In the genomic region with DNA sequence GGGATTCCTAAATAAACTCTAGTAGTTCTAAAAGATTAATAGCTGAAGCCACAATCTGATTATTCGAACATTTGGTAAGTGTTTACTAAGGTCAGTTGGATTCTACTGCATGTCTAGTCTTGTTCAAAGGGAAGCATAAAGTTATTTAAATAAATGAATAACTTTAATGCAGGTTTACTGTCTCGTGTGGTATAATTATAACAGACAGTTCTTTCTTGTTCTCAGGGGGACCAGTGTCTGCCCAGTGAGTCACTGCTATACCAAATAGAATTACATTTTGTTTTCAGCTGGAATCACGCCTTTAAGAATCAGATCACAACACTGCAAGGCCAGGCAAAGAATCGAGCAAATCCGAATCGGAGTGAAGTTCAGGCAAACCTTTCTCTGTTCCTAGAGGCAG, we compare ENCODE assay signal across 18 cellular contexts. TPM values are rescaled to one million over a fixed set of nuclear protein-coding genes. Genes with fewer than 3 reads are reported as not detected.
DNase-seq lines count a peak whose midpoint lies in the region; ATAC-seq, FAIRE-seq and TF ChIP-seq lines count a peak whose summit lies in the region.
"Had no signal": no experiment of that assay in that cellular context is flagged by ENCODE, and none has a peak within 500 bp of the region (broad histone marks: within the 10 kb centered on the region; RNA-seq: fewer than 3 reads in every experiment).

No MANE protein-coding gene starts in this region.

- H3K36me3 ChIP-seq in breast epithelium (no peaks in the 10 kb centered on the region), GM12878 (ENCODE audit: control insufficient read depth in 2 of 2, insufficient read depth in 2 of 2, low read length in 1 of 2) (peaks cover 3 to 32% of the 10 kb centered on the region in 2 experiments), urinary bladder (ENCODE audit: insufficient read depth) (no peaks in the 10 kb centered on the region)

- no peak overlapping the region for H3K9ac ChIP-seq in GM12878 (ENCODE audit: control insufficient read depth, insufficient read depth, low read length)

- no peaks in the 10 kb centered on the region for H3K9me3 ChIP-seq in breast epithelium
- H3K9me3 ChIP-seq in GM12878 (replicated peaks; ENCODE audit: control insufficient read depth, insufficient read depth, low read length), result no peaks in the 10 kb centered on the region

- POLR2A ChIA-PET in MCF 10A (lab: Yijun Ruan, JAX) (interaction anchor here (0.6 to 6.2 kb wide), 10 partner anchors 10 to 329 kb away, joined by 3 to 59 read pairs (median 4); a partner anchor contains a TSS), GM12878 (lab: Charles Lee) (interaction anchor here (1.0 kb wide), 1 partner anchor 28 kb away, joined by 4 read pairs; no protein-coding TSS in a partner anchor)

- H3K4me3 Mint-ChIP-seq in MCF 10A (ENCODE audit: unreplicated experiment), result no peak overlapping the region
- H3K4me3 Mint-ChIP-seq: CD4-positive, alpha-beta T cell; HFFc6 had no signal

- in situ Hi-C loops in GM12878 (cut with MboI), result no loop called here

- intact Hi-C loops in MCF 10A (cut with micrococcal nuclease), result no loop called here
- intact Hi-C loops in breast epithelium (cut with DNase I; ENCODE audit: low total_unique reads), result no loop called here
- intact Hi-C loops in GM12878 (cut with micrococcal nuclease; ENCODE audit: unreplicated experiment), result no loop called here

- FAIRE-seq in GM12878 (lab: Jason Lieb, UNC), result no peak
- no peak for FAIRE-seq in HTR-8/SVneo (lab: Jason Lieb, UNC)
- FAIRE-seq: K562 had no signal

- peaks cover 48% of the 10 kb centered on the region for H3K36me3 Mint-ChIP-seq in MCF 10A (ENCODE audit: insufficient read depth, unreplicated experiment)

- SMC1A ChIA-PET in GM12878 (lab: Charles Lee; ENCODE audit: uncharacterized antibody, unreplicated experiment), result interaction anchor here (1.0 to 2.6 kb wide), 5 partner anchors 9 to 117 kb away, joined by 3 to 22 read pairs (median 3); no protein-coding TSS in a partner anchor

- TF ChIP-seq POLR2A in breast epithelium (IDR thresholded peaks at IDR 0.05) (no peak), GM12878 (IDR thresholded peaks at IDR 0.05; ENCODE audit: low read depth, low read length) (no peak)

- TF ChIP-seq CTCF in MCF 10A (IDR thresholded peaks at IDR 0.05; ENCODE audit: unreplicated experiment) (no peak), breast epithelium (IDR thresholded peaks at IDR 0.05) (no peak), GM12878 (IDR thresholded peaks at IDR 0.05 in 2 of 3, conservative IDR thresholded peaks at IDR 0.05 in 1 of 3; ENCODE audit: control insufficient read depth in 2 of 3, extremely low read depth in 1 of 3, insufficient read depth in 1 of 3, low read depth in 3 of 3, low read length in 3 of 3) (no peak)

- H3K9me3 Mint-ChIP-seq in MCF 10A (ENCODE audit: unreplicated experiment), result no peaks in the 10 kb centered on the region
- H3K9me3 Mint-ChIP-seq: CD4-positive, alpha-beta T cell; HFFc6 had no signal

- DNase-seq in MCF 10A (ENCODE audit: unreplicated experiment) (no peak), breast epithelium (ENCODE audit: low spot score in 2 of 2) (no peak), GM12878 (ENCODE audit: low read depth, low spot score) (no peak), globus pallidus (ENCODE audit: low spot score) (peak; percentile 18), HTR-8/SVneo (ENCODE audit: insufficient read length, low spot score) (no peak)
- DNase-seq in stimulated activated CD8-positive, alpha-beta memory T cell treated with anti-CD3 and anti-CD28 coated beads, Interleukin-4, amount 100 ng/mL, for 48 hours, result no peak
- DNase-seq: 8988T; Calu3; CD4-positive, alpha-beta T cell; H7; HFFc6; NCI-H1694 treated with DMSO at 0.1 percent for 48 hours; NCI-H82; OCI-M1; SHP77 treated with DMSO at 0.1 percent for 48 hours had no signal

- RAD21 ChIA-PET in GM12878 (lab: Charles Lee; ENCODE audit: unreplicated experiment), result no interaction called here

- no peaks in the 10 kb centered on the region for H3K4me1 ChIP-seq in breast epithelium
- no peaks in the 10 kb centered on the region for H3K4me1 ChIP-seq in GM12878 (ENCODE audit: control insufficient read depth, insufficient read depth, low read length)
- H3K4me1 ChIP-seq in urinary bladder (ENCODE audit: insufficient read depth), result no peaks in the 10 kb centered on the region

- H3K4me3 ChIP-seq in breast epithelium (no peak overlapping the region), GM12878 (no peak overlapping the region), urinary bladder (ENCODE audit: low read depth, low read length) (no peak overlapping the region)
- H3K4me3 ChIP-seq: K562 had no signal

- WGBS in GM12878 (ENCODE audit: insufficient coverage, insufficient replicate concordance, low lambda C conversion rate, missing lambda C conversion rate), result 95% methylated on average over 6 of the region's 6 CpGs
- WGBS in urinary bladder, result 83% methylated on average over 6 of the region's 6 CpGs

- no TSS peak for BruUV-seq in MCF 10A (replicated peaks; lab: Mats Ljungman, UMichigan)
- TSS peak; percentile 4 for BruUV-seq in GM12878 (replicated peaks; lab: Mats Ljungman, UMichigan)

- H3K27ac ChIP-seq in breast epithelium (no peak overlapping the region), GM12878 (ENCODE audit: control insufficient read depth, insufficient read depth) (no peak overlapping the region), urinary bladder (ENCODE audit: low read depth) (peak overlapping the region; percentile 18)

- no peaks in the 10 kb centered on the region for H3K27me3 Mint-ChIP-seq in MCF 10A (ENCODE audit: insufficient read depth, unreplicated experiment)
- H3K27me3 Mint-ChIP-seq: CD4-positive, alpha-beta T cell had no signal

- TF ChIP-seq RAD21 in GM12878 (IDR thresholded peaks at IDR 0.05; ENCODE audit: insufficient read depth, low read depth, low read length), result no peak

- no peak overlapping the region for H2AFZ ChIP-seq in GM12878 (ENCODE audit: control insufficient read depth, low read depth, low read length)

- no peak for TF ChIP-seq EP300 in GM12878 (IDR thresholded peaks at IDR 0.05; ENCODE audit: borderline replicate concordance in 1 of 2, control insufficient read depth in 1 of 2, low read depth in 2 of 2, low read length in 2 of 2)

- H3K27me3 ChIP-seq in breast epithelium (no peaks in the 10 kb centered on the region), GM12878 (replicated peaks in 1 of 2; ENCODE audit: control insufficient read depth in 2 of 2, insufficient read depth in 2 of 2, low read length in 1 of 2) (no peaks in the 10 kb centered on the region)

- peak overlapping the region; percentile 80 for H3K27ac Mint-ChIP-seq in MCF 10A (ENCODE audit: low read depth, unreplicated experiment)
- H3K27ac Mint-ChIP-seq: CD4-positive, alpha-beta T cell; HFFc6 had no signal

- H3K4me1 Mint-ChIP-seq in MCF 10A (ENCODE audit: insufficient read depth, unreplicated experiment), result peaks cover 35% of the 10 kb centered on the region

- peaks cover 2% of the 10 kb centered on the region; the same call in 1 of the 2 replicates for H3K79me2 ChIP-seq in GM12878 (ENCODE audit: control insufficient read depth, insufficient read depth, low read length)

- CTCF ChIA-PET in MCF 10A (lab: Yijun Ruan, JAX), result interaction anchor here (0.7 to 1.5 kb wide), 5 partner anchors 12 to 555 kb away, joined by 3 to 5 read pairs (median 3); no protein-coding TSS in a partner anchor
- CTCF ChIA-PET in GM12878 (lab: Yijun Ruan, JAX), result interaction anchor here (1.2 kb wide), 1 partner anchor 47 kb away, joined by 3 read pairs; no protein-coding TSS in a partner anchor

- no peak overlapping the region for H3K4me2 ChIP-seq in GM12878 (ENCODE audit: control insufficient read depth, insufficient read depth)

- no peak for ATAC-seq in GM12878
- ATAC-seq in HG03175 (IDR thresholded peaks at IDR 0.05; ENCODE audit: unreplicated experiment), result no peak
- ATAC-seq: K562 had no signal

- H4K20me1 ChIP-seq in GM12878 (ENCODE audit: control insufficient read depth, insufficient read depth), result no peaks in the 10 kb centered on the region

TF ChIP-seq in GM12878, 131 proteins besides CTCF, POLR2A, EP300 and RAD21 (continues in another document):
- TF ChIP-seq MYC (IDR thresholded peaks at IDR 0.05; ENCODE audit: insufficient read depth, insufficient read length, insufficient replicate concordance, low read length, severe bottlenecking) (no peak), PAX8 (IDR thresholded peaks at IDR 0.05) (no peak), HDAC2 (IDR thresholded peaks at IDR 0.05) (no peak), IKZF2 (IDR thresholded peaks at IDR 0.05) (no peak), TCF7 (IDR thresholded peaks at IDR 0.05; ENCODE audit: borderline replicate concordance) (no peak), BACH1 (IDR thresholded peaks at IDR 0.05; ENCODE audit: borderline replicate concordance) (no peak), ZNF622 (IDR thresholded peaks at IDR 0.05) (no peak), EZH2 (IDR thresholded peaks at IDR 0.05; ENCODE audit: borderline replicate concordance, control insufficient read depth, low read depth, low read length) (no peak)

RNA-seq across cellular contexts. Expression of a gene that starts 45.1 kb away (rescaled TPM):
- total RNA-seq in MCF 10A (2022), result 101 and 107 TPM in 2 replicates
- 10 to 100 TPM; 34.6 to 46.5 (median 43.3) TPM for total RNA-seq in breast epithelium
- total RNA-seq in GM12878 (2013; cell fraction: nucleolus; rRNA removed), result 105 and 123 TPM in 2 replicates
- total RNA-seq in GM12878 (2014; rRNA removed), result 19.0 and 20.6 TPM in 2 replicates
- total RNA-seq in GM12878 (2014; rRNA removed; fragmentation: Illumina TruSeq; extraction: Trizol), result 25.2 and 28.1 TPM in 2 replicates
- 63.9 and 65.4 TPM in 2 replicates for total RNA-seq in GM12878 (2021)
- polyA plus RNA-seq in GM12878 (2011; ENCODE audit: low read depth), result 20.9 TPM
- 55.4 and 60.0 TPM in 2 replicates for polyA plus RNA-seq in GM12878 (2011; rRNA removed)
- 46.6 and 47.8 TPM in 2 replicates for polyA plus RNA-seq in GM12878 (2011; cell fraction: cytosol; rRNA removed)
- polyA plus RNA-seq in GM12878 (2011; cell fraction: nucleus; rRNA removed), result 82.9 and 101 TPM in 2 replicates
- polyA plus RNA-seq in GM12878 (2012), result 27.0 and 27.5 TPM in 2 replicates
- polyA plus RNA-seq in GM12878 (2014; fragmentation: Illumina TruSeq; extraction: Trizol), result 58.1 and 69.1 TPM in 2 replicates
- 10 to 100 TPM in 1 of 2 experiments, 1 to 10 TPM in 1; 9.5 to 11.2 TPM for polyA plus RNA-seq in GM12878 (2014; fragmentation: Nextera tagmentation; extraction: Ambion mirVana)
- 38.4 and 40.0 TPM in 2 replicates for polyA plus RNA-seq in GM12878 (2014; rRNA removed)
- polyA plus RNA-seq in GM12878 (2016; fragmentation: Nextera tagmentation; extraction: Ambion mirVana), result 10 to 100 TPM; 46.9 to 53.5 TPM
- 70.6 and 107 TPM in 2 replicates for polyA minus RNA-seq in GM12878 (2011; rRNA and poly(A)+ RNA removed)
- polyA minus RNA-seq in GM12878 (2011; cell fraction: cytosol; rRNA and poly(A)+ RNA removed), result 20.8 and 26.2 TPM in 2 replicates
- 66.0 and 106 TPM in 2 replicates for polyA minus RNA-seq in GM12878 (2011; cell fraction: nucleus; rRNA and poly(A)+ RNA removed)
- total RNA-seq in urinary bladder, result 47.5 TPM
- 23.6 TPM for polyA plus RNA-seq in urinary bladder
